9 cellular contexts compared by ENCODE assay signal in the genomic region with DNA sequence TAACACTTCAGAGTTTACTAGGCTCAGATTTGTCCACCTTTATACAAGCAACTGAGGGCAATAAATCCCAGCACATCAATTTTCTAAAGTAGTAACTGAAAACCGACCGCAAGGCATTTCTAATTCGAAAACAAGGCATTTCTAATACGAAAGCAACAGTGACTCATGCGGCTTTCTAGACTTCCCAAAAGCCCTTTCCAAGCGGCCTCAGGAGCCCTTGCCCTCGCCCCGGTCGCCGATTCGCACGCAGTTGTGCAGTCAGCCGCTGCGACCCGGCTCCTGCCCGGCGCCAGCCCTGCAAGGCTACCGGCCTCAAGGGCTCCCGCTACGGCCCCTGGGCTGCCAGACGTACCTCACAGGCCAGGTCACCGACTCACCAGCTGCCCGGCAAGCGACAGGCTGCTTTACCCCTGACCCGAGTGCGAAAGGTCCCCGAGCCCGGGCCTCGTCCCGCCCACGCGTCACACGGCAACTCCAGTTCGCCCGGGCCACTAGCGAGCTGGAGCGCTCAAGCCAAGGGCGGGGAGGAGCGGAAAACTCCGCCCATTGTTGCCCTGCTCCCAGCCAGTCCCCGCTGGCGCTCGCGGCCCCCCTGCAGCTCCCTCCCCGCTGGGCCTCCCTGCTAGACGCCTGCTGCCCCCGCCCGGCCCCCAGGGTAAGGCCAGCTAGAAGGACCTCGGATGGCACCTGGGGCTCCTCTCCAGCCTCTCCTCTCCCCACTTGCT. TPM values are rescaled to one million over a fixed set of nuclear protein-coding genes. Genes with fewer than 3 reads are reported as not detected.
DNase-seq lines count a peak whose midpoint lies in the region; ATAC-seq, FAIRE-seq and TF ChIP-seq lines count a peak whose summit lies in the region.
"Had no signal": no experiment of that assay in that cellular context is flagged by ENCODE, and none has a peak within 500 bp of the region (broad histone marks: within the 10 kb centered on the region; RNA-seq: fewer than 3 reads in every experiment).

No MANE protein-coding gene starts in this region.

- BruUV-seq in endothelial cell of umbilical vein (replicated peaks; lab: Mats Ljungman, UMichigan): no TSS peak

- H4K20me1 ChIP-seq in endothelial cell of umbilical vein (replicated peaks; ENCODE audit: control insufficient read depth, extremely low read depth, insufficient read depth, low read length): peaks cover 2% of the 10 kb centered on the region

- no peaks in the 10 kb centered on the region for H3K9me1 ChIP-seq in endothelial cell of umbilical vein (replicated peaks; ENCODE audit: control insufficient read depth, extremely low read depth, insufficient read depth, low read length)

- H3K9ac ChIP-seq in endothelial cell of umbilical vein (replicated peaks; ENCODE audit: extremely low read depth, insufficient read depth, low read length): peak overlapping the region; percentile 44

- peaks cover 95% of the 10 kb centered on the region for H3K79me2 ChIP-seq in endothelial cell of umbilical vein (ENCODE audit: control insufficient read depth, insufficient read depth, low read length)

- FAIRE-seq in endothelial cell of umbilical vein (lab: Jason Lieb, UNC): no peak

- H3K27me3 ChIP-seq in endothelial cell of umbilical vein (ENCODE audit: control insufficient read depth in 2 of 2, insufficient read depth in 2 of 2, low read length in 2 of 2): no peaks in the 10 kb centered on the region

- H3K9me3 ChIP-seq in endothelial cell of umbilical vein (replicated peaks; ENCODE audit: control insufficient read depth, insufficient read depth, low read length): no peaks in the 10 kb centered on the region

- dilution Hi-C loops in endothelial cell of umbilical vein (cut with MboI; ENCODE audit: extremely low pct_ligation_motif_present, low sequenced_read_pairs): no loop called here

- TF ChIP-seq CTCF in endothelial cell of umbilical vein (IDR thresholded peaks at IDR 0.05; ENCODE audit: extremely low read depth in 1 of 2, insufficient read depth in 1 of 2, low read depth in 1 of 2, low read length in 2 of 2): peak in 1 of 2 donors; percentile 53

- CTCF ChIA-PET in endothelial cell of umbilical vein (lab: Charles Lee): interaction anchor here (0.5 to 1.7 kb wide), 7 partner anchors 9 to 788 kb away, joined by 3 to 8 read pairs (median 3); no protein-coding TSS in a partner anchor

- POLR2A ChIA-PET in endothelial cell of umbilical vein (lab: Charles Lee): interaction anchor here (0.9 kb wide), 1 partner anchor 11 kb away, joined by 3 read pairs; no protein-coding TSS in a partner anchor

- H3K4me2 ChIP-seq in endothelial cell of umbilical vein (ENCODE audit: insufficient read depth, low read length): peak overlapping the region; percentile 79

- H3K4me3 ChIP-seq in endothelial cell of umbilical vein (replicated peaks in 1 of 3; ENCODE audit: insufficient read depth in 1 of 3, low read depth in 1 of 3, low read length in 3 of 3): peak overlapping the region; percentile 12 to 65 (median 52)

- ATAC-seq in GM18909 (IDR thresholded peaks at IDR 0.05; ENCODE audit: poor library complexity, unreplicated experiment) (peak; percentile 95), HG03159 (IDR thresholded peaks at IDR 0.05; ENCODE audit: unreplicated experiment) (peak; percentile 87)

- H2AFZ ChIP-seq in endothelial cell of umbilical vein (ENCODE audit: low read depth, low read length): no peak overlapping the region

- DNase-seq in AG20443 (ENCODE audit: low spot score): peak; percentile 94
- peak; percentile 92 for DNase-seq in NOMO-1 treated with dmso at 0.1 percent for 144 hours (lab: John Stamatoyannopoulos, UW; ENCODE audit: unreplicated experiment)
- DNase-seq in activated CD8-positive, alpha-beta memory T cell treated with anti-CD3 and anti-CD28 coated beads, Interleukin-2, amount 50 U/mL, for 4 hours: peak; percentile 75
- peak; percentile 95 for DNase-seq in endothelial cell of umbilical vein (ENCODE audit: low read depth, low spot score)
- peak; percentile 91 for DNase-seq in midbrain (lab: John Stamatoyannopoulos, UW)
- peak; percentile 54 to 64 for DNase-seq in stimulated activated CD8-positive, alpha-beta memory T cell treated with anti-CD3 and anti-CD28 coated beads, Interleukin-15, amount 100 ng/mL, for 4 hours (ENCODE audit: low read depth in 2 of 2)

- H3K36me3 ChIP-seq in endothelial cell of umbilical vein (ENCODE audit: control insufficient read depth in 2 of 2, extremely low read depth in 1 of 2, insufficient read depth in 2 of 2, low read length in 2 of 2): peaks cover 2 to 3% of the 10 kb centered on the region in 2 experiments

- peaks cover 48% of the 10 kb centered on the region for H3K4me1 ChIP-seq in endothelial cell of umbilical vein (ENCODE audit: control insufficient read depth, extremely low read depth, insufficient read depth, low read length)

- H3K27ac ChIP-seq in endothelial cell of umbilical vein (ENCODE audit: insufficient read depth, low read depth, low read length): peak overlapping the region; percentile 65

- intact Hi-C loops in endothelial cell of umbilical vein (cut with micrococcal nuclease): loop anchor here (1.0 to 10.0 kb wide), 3 partner anchors 51 to 1018 kb away; a partner anchor contains a TSS

- TF ChIP-seq POLR2A in endothelial cell of umbilical vein (IDR thresholded peaks at IDR 0.05; ENCODE audit: low read depth, low read length): no peak

TF ChIP-seq in endothelial cell of umbilical vein, 7 proteins besides CTCF, POLR2A, EP300 and RAD21:
- TF ChIP-seq POLR2AphosphoS5 (IDR thresholded peaks at IDR 0.05; ENCODE audit: insufficient read depth, low read depth, low read length) (peak; percentile 43), EZH2 (IDR thresholded peaks at IDR 0.05; ENCODE audit: borderline replicate concordance, low read depth, low read length, severe bottlenecking) (no peak), JUN (IDR thresholded peaks at IDR 0.05; ENCODE audit: borderline replicate concordance, insufficient read depth, insufficient read length, low read depth) (peak; percentile 22), GATA2 (IDR thresholded peaks at IDR 0.05; ENCODE audit: insufficient read depth, insufficient read length, low read depth, low read length) (no peak), MYC (IDR thresholded peaks at IDR 0.05; ENCODE audit: low read depth, low read length) (no peak), FOS (IDR thresholded peaks at IDR 0.05; ENCODE audit: borderline replicate concordance, insufficient read depth, low read length) (peak; percentile 60)
- TF ChIP-seq, protein P1, sequence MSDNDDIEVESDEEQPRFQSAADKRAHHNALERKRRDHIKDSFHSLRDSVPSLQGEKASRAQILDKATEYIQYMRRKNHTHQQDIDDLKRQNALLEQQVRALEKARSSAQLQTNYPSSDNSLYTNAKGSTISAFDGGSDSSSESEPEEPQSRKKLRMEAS (IDR thresholded peaks at IDR 0.05; ENCODE audit: insufficient read depth, insufficient read length): no peak

RNA-seq across cellular contexts. Expression of a gene that starts 7.3 kb away (rescaled TPM):
- total RNA-seq in endothelial cell of umbilical vein: 119 and 127 TPM in 2 replicates
- polyA plus RNA-seq in endothelial cell of umbilical vein: 55.5 and 62.1 TPM in 2 replicates
- 85.7 and 94.7 TPM in 2 replicates for polyA plus RNA-seq in endothelial cell of umbilical vein (2011; cell fraction: cytosol; rRNA removed)
- 50.5 and 61.4 TPM in 2 replicates for polyA plus RNA-seq in endothelial cell of umbilical vein (2011; cell fraction: nucleus; rRNA removed)
- 107 and 142 TPM in 2 replicates for polyA plus RNA-seq in endothelial cell of umbilical vein (2012)
- polyA minus RNA-seq in endothelial cell of umbilical vein: 174 and 175 TPM in 2 replicates
- 79.4 TPM for polyA minus RNA-seq in endothelial cell of umbilical vein (2011; cell fraction: cytosol; rRNA and poly(A)+ RNA removed)
- 39.6 and 56.8 TPM in 2 replicates for polyA minus RNA-seq in endothelial cell of umbilical vein (2011; cell fraction: nucleus; rRNA and poly(A)+ RNA removed)

RNA-seq across cellular contexts. Expression of a gene that starts 22.9 kb away (rescaled TPM):
- not detected in 2 replicates for total RNA-seq in endothelial cell of umbilical vein
- polyA plus RNA-seq in endothelial cell of umbilical vein: not detected in 2 replicates
- polyA plus RNA-seq in endothelial cell of umbilical vein (2011; cell fraction: cytosol; rRNA removed): not detected in 2 replicates
- not detected in 2 replicates for polyA plus RNA-seq in endothelial cell of umbilical vein (2011; cell fraction: nucleus; rRNA removed)
- 0.79 TPM in 1 of 2 replicates, not detected in the other for polyA plus RNA-seq in endothelial cell of umbilical vein (2012)
- not detected in 2 replicates for polyA minus RNA-seq in endothelial cell of umbilical vein
- polyA minus RNA-seq in endothelial cell of umbilical vein (2011; cell fraction: cytosol; rRNA and poly(A)+ RNA removed): not detected
- not detected in 2 replicates for polyA minus RNA-seq in endothelial cell of umbilical vein (2011; cell fraction: nucleus; rRNA and poly(A)+ RNA removed)
- total RNA-seq: T-helper 2 cell treated with Interferon-gamma antibody and Interleukin-4, amounts not matched to agents 100 ng/mL and 5 ng/mL, for 36 hours had no signal

RNA-seq across cellular contexts. Expression of a gene that starts 50.9 kb away (rescaled TPM):
- total RNA-seq in endothelial cell of umbilical vein: 77.2 and 78.1 TPM in 2 replicates
- 76.4 and 94.6 TPM in 2 replicates for polyA plus RNA-seq in endothelial cell of umbilical vein
- 82.4 and 95.6 TPM in 2 replicates for polyA plus RNA-seq in endothelial cell of umbilical vein (2011; cell fraction: cytosol; rRNA removed)
- 43.6 and 57.3 TPM in 2 replicates for polyA plus RNA-seq in endothelial cell of umbilical vein (2011; cell fraction: nucleus; rRNA removed)
- polyA plus RNA-seq in endothelial cell of umbilical vein (2012): 110 and 129 TPM in 2 replicates
- 67.7 and 74.3 TPM in 2 replicates for polyA minus RNA-seq in endothelial cell of umbilical vein
- 55.9 TPM for polyA minus RNA-seq in endothelial cell of umbilical vein (2011; cell fraction: cytosol; rRNA and poly(A)+ RNA removed)
- 21.2 and 27.1 TPM in 2 replicates for polyA minus RNA-seq in endothelial cell of umbilical vein (2011; cell fraction: nucleus; rRNA and poly(A)+ RNA removed)

Comparison
In these comparisons a context has a peak if more than half of its experiments do, and no peak if none do; other contexts are left out.
1. Peak in every context shown above with its lines: DNase-seq, ATAC-seq, H3K4me3 ChIP-seq and H3K27ac ChIP-seq.